Comparison of ENCODE assay signal across 11 cellular contexts in the genomic region with DNA sequence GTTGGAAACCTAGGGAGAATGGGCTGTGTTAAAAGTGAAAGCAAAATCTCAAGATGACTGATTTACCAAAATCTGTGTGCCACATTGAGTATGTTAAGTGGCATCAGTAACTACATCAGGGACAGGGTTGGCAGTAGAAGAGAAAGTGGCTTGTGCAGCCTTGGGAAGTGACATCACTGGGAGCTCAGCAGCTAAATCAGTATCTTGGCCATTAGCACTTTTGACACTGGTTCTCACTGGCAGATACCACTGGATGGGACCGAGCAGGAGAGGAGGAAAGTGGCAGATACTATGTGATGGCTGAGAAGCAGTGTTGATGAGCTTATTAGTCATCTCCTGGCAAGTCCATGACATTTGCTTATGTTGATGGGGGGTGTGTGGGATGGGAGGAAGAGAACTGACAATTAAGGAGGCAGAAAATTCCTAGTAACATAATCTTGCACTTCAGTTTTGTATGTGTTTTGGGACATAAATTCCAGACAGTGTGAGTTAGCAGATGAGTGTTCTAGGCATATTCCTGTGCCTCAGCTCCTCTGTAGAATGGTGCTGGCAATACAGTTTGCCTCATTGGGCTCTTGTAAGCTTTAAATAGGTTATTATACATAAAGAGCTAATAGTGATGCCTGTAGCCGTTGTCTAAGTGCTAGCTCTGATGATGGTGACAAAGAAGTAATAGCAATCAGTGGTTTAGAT.
DNase-seq lines count a peak whose midpoint lies in the region; ATAC-seq and TF ChIP-seq lines count a peak whose summit lies in the region.
"Had no signal": no experiment of that assay in that cellular context is flagged by ENCODE, and none has a peak within 500 bp of the region (broad histone marks: within the 10 kb centered on the region; RNA-seq: fewer than 3 reads in every experiment).

No MANE protein-coding gene starts in this region.

- no peak overlapping the region for H3K27ac Mint-ChIP-seq in activated naive CD8-positive, alpha-beta T cell
- no peak overlapping the region for H3K27ac Mint-ChIP-seq in activated naive CD8-positive, alpha-beta T cell treated with anti-CD3 and anti-CD28 coated beads for 36 hours
- H3K27ac Mint-ChIP-seq: activated T-helper 2 cell treated with anti-CD3 and anti-CD28 coated beads, Interferon-gamma antibody, Interleukin-2, Interleukin-4, amounts not matched to agents 10 μg/mL and 5 μg/mL and 100 μg/mL, durations not matched to agents 14 hours and 24 hours and 36 hours had no signal

- CTCF ChIA-PET in PC-3 (lab: Charles Lee) = no interaction called here

- H3F3A ChIP-seq in PC-3 (ENCODE audit: low read length, unreplicated experiment) = no peaks in the 10 kb centered on the region

- intact Hi-C loops in PC-3 (cut with micrococcal nuclease) = no loop called here
- intact Hi-C loops in upper lobe of right lung (cut with DNase I) = no loop called here

- no peaks in the 10 kb centered on the region for H3K9me2 ChIP-seq in PC-3 (replicated peaks; ENCODE audit: low read length)

- H3K4me3 Mint-ChIP-seq in activated naive CD8-positive, alpha-beta T cell = peak overlapping the region; percentile 12
- H3K4me3 Mint-ChIP-seq in activated naive CD8-positive, alpha-beta T cell treated with anti-CD3 and anti-CD28 coated beads for 36 hours = no peak overlapping the region

- POLR2A ChIA-PET in PC-3 (lab: Charles Lee; ENCODE audit: unreplicated experiment) = no interaction called here

- no peaks in the 10 kb centered on the region for H3K27me3 Mint-ChIP-seq in activated naive CD8-positive, alpha-beta T cell
- H3K27me3 Mint-ChIP-seq in activated naive CD8-positive, alpha-beta T cell treated with anti-CD3 and anti-CD28 coated beads for 36 hours = no peaks in the 10 kb centered on the region

- DNase-seq in activated naive CD8-positive, alpha-beta T cell treated with anti-CD3 and anti-CD28 coated beads for 36 hours = no peak
- peak; percentile 37 for DNase-seq in PC-3
- DNase-seq in fibroblast of villous mesenchyme (ENCODE audit: low read depth) = no peak
- DNase-seq in upper lobe of right lung = no peak
- no peak for DNase-seq in cerebellar cortex (ENCODE audit: low spot score)
- no peak for DNase-seq in AML-193 (lab: John Stamatoyannopoulos, UW)
- no peak for DNase-seq in GF-D8 (lab: John Stamatoyannopoulos, UW)
- DNase-seq: stimulated activated naive CD4-positive, alpha-beta T cell treated with Interleukin-2 at 50 U/mL for 16 hours had no signal

- H3K36me3 ChIP-seq in PC-3 (ENCODE audit: low read depth, low read length) (no peaks in the 10 kb centered on the region), upper lobe of right lung (no peaks in the 10 kb centered on the region)
- H3K36me3 ChIP-seq: prostate gland had no signal

- no peaks in the 10 kb centered on the region for H3K79me2 ChIP-seq in PC-3 (ENCODE audit: low read length)

- H3K27ac ChIP-seq in PC-3 (ENCODE audit: low read length) = no peak overlapping the region
- H3K27ac ChIP-seq in upper lobe of right lung = no peak overlapping the region
- H3K27ac ChIP-seq: prostate gland had no signal

- no peaks in the 10 kb centered on the region for H4K20me1 ChIP-seq in PC-3 (ENCODE audit: low read length)

- no peaks in the 10 kb centered on the region for H3K9me3 Mint-ChIP-seq in activated naive CD8-positive, alpha-beta T cell (ENCODE audit: low read depth)
- H3K9me3 Mint-ChIP-seq in activated naive CD8-positive, alpha-beta T cell treated with anti-CD3 and anti-CD28 coated beads for 36 hours = no peaks in the 10 kb centered on the region
- H3K9me3 Mint-ChIP-seq: activated T-helper 2 cell treated with anti-CD3 and anti-CD28 coated beads, Interferon-gamma antibody, Interleukin-2, Interleukin-4, amounts not matched to agents 10 μg/mL and 5 μg/mL and 100 μg/mL, durations not matched to agents 14 hours and 24 hours and 36 hours had no signal

- peaks cover 19% of the 10 kb centered on the region for H3K4me1 Mint-ChIP-seq in activated naive CD8-positive, alpha-beta T cell (ENCODE audit: low read depth)
- peaks cover 9% of the 10 kb centered on the region for H3K4me1 Mint-ChIP-seq in activated naive CD8-positive, alpha-beta T cell treated with anti-CD3 and anti-CD28 coated beads for 36 hours

- BruUV-seq in PC-3 (replicated peaks; lab: Mats Ljungman, UMichigan) = no TSS peak

- no peak overlapping the region for H2AFZ ChIP-seq in PC-3 (ENCODE audit: low read length)

- no peak for TF ChIP-seq CTCF in PC-3 (conservative IDR thresholded peaks at IDR 0.05; ENCODE audit: low read depth, low read length)
- TF ChIP-seq CTCF in fibroblast of villous mesenchyme (IDR thresholded peaks at IDR 0.05; ENCODE audit: insufficient read depth, low read depth, low read length) = no peak
- no peak for TF ChIP-seq CTCF in upper lobe of right lung (IDR thresholded peaks at IDR 0.05)

- H3K9me3 ChIP-seq in PC-3 (ENCODE audit: low read length) (no peaks in the 10 kb centered on the region), upper lobe of right lung (no peaks in the 10 kb centered on the region)
- H3K9me3 ChIP-seq: prostate gland had no signal

- ATAC-seq in PC-3 = peak; percentile 66
- peak; percentile 31 for ATAC-seq in upper lobe of right lung

- H3K27me3 ChIP-seq in PC-3 (ENCODE audit: low read length) (no peaks in the 10 kb centered on the region), upper lobe of right lung (no peaks in the 10 kb centered on the region)

- H3K4me1 ChIP-seq in PC-3 (ENCODE audit: insufficient read depth, low read length) = peaks cover 10% of the 10 kb centered on the region
- H3K4me1 ChIP-seq in upper lobe of right lung = no peaks in the 10 kb centered on the region
- H3K4me1 ChIP-seq: prostate gland had no signal

- H3K4me3 ChIP-seq in PC-3 (ENCODE audit: low read length) (no peak overlapping the region), fibroblast of villous mesenchyme (ENCODE audit: low read depth, low read length) (peak overlapping the region; percentile 26), upper lobe of right lung (no peak overlapping the region)
- H3K4me3 ChIP-seq: prostate gland had no signal

- peak overlapping the region; percentile 34; the same call in 1 of the 2 replicates for H3K4me2 ChIP-seq in PC-3 (ENCODE audit: low read length)

- H3K9ac ChIP-seq in PC-3 (ENCODE audit: low read length) = no peak overlapping the region

- peaks cover 2% of the 10 kb centered on the region for H3K36me3 Mint-ChIP-seq in activated naive CD8-positive, alpha-beta T cell
- no peaks in the 10 kb centered on the region for H3K36me3 Mint-ChIP-seq in activated naive CD8-positive, alpha-beta T cell treated with anti-CD3 and anti-CD28 coated beads for 36 hours
